In genomic region chr4:78121338-78121904, GRCh38 we compare ENCODE assay signal across 24 cellular contexts.
DNase-seq lines count a peak whose midpoint lies in the region; ATAC-seq and TF ChIP-seq lines count a peak whose summit lies in the region.
"Had no signal": no experiment of that assay in that cellular context is flagged by ENCODE, and none has a peak within 500 bp of the region (broad histone marks: within the 10 kb centered on the region; RNA-seq: fewer than 3 reads in every experiment).

No MANE protein-coding gene starts in this region.

- intact Hi-C loops in Right ventricle myocardium inferior (cut with DNase I): loop anchor here (5.0 kb wide), 1 partner anchor 64 kb away; the partner anchor contains the start of gene FRAS1
- intact Hi-C loops in cardiac septum (cut with DNase I): no loop called here
- intact Hi-C loops in heart right ventricle (cut with DNase I): loop anchor here in 1 of 10 donors (1.0 to 5.0 kb wide), 2 partner anchors 22 to 64 kb away; partner anchors contain the start of gene FRAS1
- intact Hi-C loops in aorta (cut with DNase I): no loop called here

- 31 to 53% methylated on average over 4 of the region's 4 CpGs for WGBS in heart right ventricle, 2 donors
- 8 to 10% methylated on average over 4 of the region's 4 CpGs for WGBS in aorta, 2 donors

- H3K9me3 ChIP-seq in heart right ventricle: peaks cover 0 to 14% (median 0%) of the 10 kb centered on the region in 11 donors
- H3K9me3 ChIP-seq in aorta (ENCODE audit: control insufficient read depth, low read length): no peaks in the 10 kb centered on the region
- H3K9me3 ChIP-seq: A549, uterus had no signal

- peaks cover 0 to 12% (median 6%) of the 10 kb centered on the region in 9 donors for H3K4me1 ChIP-seq in heart right ventricle
- no peaks in the 10 kb centered on the region for H3K4me1 ChIP-seq in aorta (ENCODE audit: control insufficient read depth in 1 of 2, insufficient read depth in 2 of 2, low read length in 2 of 2)
- H3K4me1 ChIP-seq: BLaER1 treated with 17β-estradiol and CSF1 and Interleukin-3, amounts not matched to agents 10 nM and 100 nM; parathyroid adenoma; uterus had no signal

- H3K36me3 ChIP-seq in heart right ventricle (no peaks in the 10 kb centered on the region), aorta (ENCODE audit: control insufficient read depth in 1 of 2, insufficient read depth in 2 of 2, low read length in 1 of 2) (no peaks in the 10 kb centered on the region)
- H3K36me3 ChIP-seq: BLaER1 treated with 17β-estradiol and CSF1 and Interleukin-3, amounts not matched to agents 10 nM and 100 nM; uterus had no signal

- DNase-seq in Right ventricle myocardium inferior (ENCODE audit: missing footprints) (peak; percentile 47), cardiac septum (ENCODE audit: low spot score) (no peak), heart right ventricle (peak; percentile 39 to 48), progenitor cell of endocrine pancreas (ENCODE audit: low spot score, unreplicated experiment) (no peak), aorta (no peak), GOT3 (lab: John Stamatoyannopoulos, UW) (no peak), glutamatergic neuron (no peak)
- DNase-seq: activated CD4-positive, alpha-beta memory T cell treated with anti-CD3 and anti-CD28 coated beads, Interleukin-2, amount 10 ng/mL, durations not matched to agents 7 days and 5 days; activated CD4-positive, CD25-positive, alpha-beta regulatory T cell; activated naive CD4-positive, alpha-beta T cell; activated T-cell treated with anti-CD3 and anti-CD28 coated beads for 4 hours; amygdala; cerebellar nuclear complex; mesendoderm; natural killer cell; NCI-H1694; NCI-H345; T-helper 9 cell; uterus had no signal

- ATAC-seq in Right ventricle myocardium inferior (peak; percentile 100), heart right ventricle (peak; percentile 82 to 100 (median 99)), aorta (ENCODE audit: low FRiP score) (peak; percentile 63), GM21576 (IDR thresholded peaks at IDR 0.05; ENCODE audit: unreplicated experiment) (no peak)
- ATAC-seq: A549, esophagus mucosa, natural killer cell had no signal

- H3K27me3 Mint-ChIP-seq in progenitor cell of endocrine pancreas (no peaks in the 10 kb centered on the region), glutamatergic neuron (ENCODE audit: unreplicated experiment) (no peaks in the 10 kb centered on the region)
- H3K27me3 Mint-ChIP-seq: activated CD4-positive, alpha-beta memory T cell treated with anti-CD3 and anti-CD28 coated beads, Interleukin-2, amount 10 ng/mL, durations not matched to agents 7 days and 5 days had no signal

- H3K9me3 Mint-ChIP-seq in progenitor cell of endocrine pancreas (ENCODE audit: low read depth): peaks cover 26% of the 10 kb centered on the region
- peaks cover 4% of the 10 kb centered on the region for H3K9me3 Mint-ChIP-seq in glutamatergic neuron (ENCODE audit: unreplicated experiment)
- H3K9me3 Mint-ChIP-seq: activated CD4-positive, alpha-beta memory T cell treated with anti-CD3 and anti-CD28 coated beads, Interleukin-2, amount 10 ng/mL, durations not matched to agents 7 days and 5 days had no signal

- H3K4me3 ChIP-seq in heart right ventricle: no peak overlapping the region
- H3K4me3 ChIP-seq in aorta (ENCODE audit: low read length in 2 of 2): no peak overlapping the region
- H3K4me3 ChIP-seq: A549; BLaER1 treated with 17β-estradiol and CSF1 and Interleukin-3, amounts not matched to agents 10 nM and 100 nM; uterus had no signal

- H3K4me1 Mint-ChIP-seq in progenitor cell of endocrine pancreas (ENCODE audit: low read depth): peaks cover 31% of the 10 kb centered on the region
- H3K4me1 Mint-ChIP-seq in glutamatergic neuron (ENCODE audit: low read depth, unreplicated experiment): peaks cover 1% of the 10 kb centered on the region
- H3K4me1 Mint-ChIP-seq: activated CD4-positive, alpha-beta memory T cell treated with anti-CD3 and anti-CD28 coated beads, Interleukin-2, amount 10 ng/mL, durations not matched to agents 7 days and 5 days; natural killer cell had no signal

- H3K27ac ChIP-seq in heart right ventricle: peak overlapping the region in 4 of 10 donors; percentile 25 to 41 (median 34)
- H3K27ac ChIP-seq in aorta (ENCODE audit: low read depth in 1 of 2, low read length in 2 of 2): peak overlapping the region in 1 of 2 donors; percentile 38
- H3K27ac ChIP-seq: A549; BLaER1 treated with 17β-estradiol and CSF1 and Interleukin-3, amounts not matched to agents 10 nM and 100 nM; parathyroid adenoma; uterus had no signal

- peak overlapping the region; percentile 53 for H3K27ac Mint-ChIP-seq in progenitor cell of endocrine pancreas
- H3K27ac Mint-ChIP-seq in glutamatergic neuron (ENCODE audit: unreplicated experiment): no peak overlapping the region
- H3K27ac Mint-ChIP-seq: activated CD4-positive, alpha-beta memory T cell treated with anti-CD3 and anti-CD28 coated beads, Interleukin-2, amount 10 ng/mL, durations not matched to agents 7 days and 5 days; natural killer cell had no signal

- no peak overlapping the region for H3K4me3 Mint-ChIP-seq in progenitor cell of endocrine pancreas (ENCODE audit: low read depth)
- H3K4me3 Mint-ChIP-seq in glutamatergic neuron (ENCODE audit: unreplicated experiment): no peak overlapping the region
- H3K4me3 Mint-ChIP-seq: activated CD4-positive, alpha-beta memory T cell treated with anti-CD3 and anti-CD28 coated beads, Interleukin-2, amount 10 ng/mL, durations not matched to agents 7 days and 5 days; natural killer cell had no signal

- H3K27me3 ChIP-seq in heart right ventricle: no peaks in the 10 kb centered on the region
- peaks cover 0 to 1% of the 10 kb centered on the region in 2 donors for H3K27me3 ChIP-seq in aorta (ENCODE audit: control insufficient read depth in 1 of 2, insufficient read depth in 2 of 2, low read length in 1 of 2)
- H3K27me3 ChIP-seq: BLaER1 treated with 17β-estradiol and CSF1 and Interleukin-3, amounts not matched to agents 10 nM and 100 nM; uterus had no signal

- H3K36me3 Mint-ChIP-seq in progenitor cell of endocrine pancreas (ENCODE audit: insufficient read depth) (peaks cover 43% of the 10 kb centered on the region), glutamatergic neuron (ENCODE audit: unreplicated experiment) (peaks cover 12% of the 10 kb centered on the region)
- H3K36me3 Mint-ChIP-seq: natural killer cell had no signal

- TF ChIP-seq CTCF in heart right ventricle (IDR thresholded peaks at IDR 0.05) (no peak), progenitor cell of endocrine pancreas (IDR thresholded peaks at IDR 0.05; ENCODE audit: unreplicated experiment) (no peak), glutamatergic neuron (IDR thresholded peaks at IDR 0.05; ENCODE audit: partially characterized antibody, unreplicated experiment) (no peak)

Comparison
In these comparisons a context has a peak if more than half of its experiments do, and no peak if none do; other contexts are left out.
1. DNase-seq: peak in Right ventricle myocardium inferior (single experiment) and heart right ventricle (2 of 2); none in cardiac septum (single experiment), progenitor cell of endocrine pancreas (single experiment), aorta (0 of 2), GOT3 (single experiment) and glutamatergic neuron (single experiment).